In the genomic region with DNA sequence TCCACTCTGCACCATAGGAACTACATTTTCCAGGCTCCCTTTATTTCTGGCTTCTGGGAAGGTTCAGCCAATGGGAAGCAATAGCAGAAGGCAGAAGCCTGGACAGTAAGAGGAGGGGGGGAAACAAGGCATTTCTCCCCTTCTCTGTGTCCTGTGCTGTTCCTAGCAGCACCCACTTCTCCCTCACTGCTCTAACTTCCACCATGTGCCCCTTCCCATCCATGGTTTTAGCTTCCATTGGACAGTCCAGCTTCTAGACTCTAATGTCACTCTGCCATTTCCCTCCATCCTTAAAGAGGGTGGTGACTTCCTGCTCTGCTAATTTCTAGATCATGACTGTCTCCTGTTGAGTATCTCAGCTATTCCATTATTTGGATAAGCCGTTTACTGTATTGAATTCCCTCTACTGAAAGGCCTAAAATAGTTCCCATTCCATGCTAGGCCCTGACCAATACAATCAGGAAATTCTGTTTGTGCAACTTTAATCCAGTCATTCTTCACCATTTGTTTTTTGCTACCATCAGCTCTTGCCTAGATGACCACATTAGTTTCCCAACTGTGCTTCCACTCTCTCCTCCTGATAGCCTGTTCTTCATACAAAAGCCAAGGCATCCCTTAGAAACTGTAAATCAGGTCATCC, we compare ENCODE assay signal across 22 cellular contexts. TPM values are rescaled to one million over a fixed set of nuclear protein-coding genes. Genes with fewer than 3 reads are reported as not detected.
"Had no signal": no experiment of that assay in that cellular context is flagged by ENCODE, and none has a peak within 500 bp of the region (broad histone marks: within the 10 kb centered on the region; RNA-seq: fewer than 3 reads in every experiment).

No MANE protein-coding gene starts in this region.

- H3K4me3 ChIP-seq: left ventricle myocardium inferior, ovary, right lobe of liver, smooth muscle cell, suprapubic skin, transverse colon, uterus had no signal

- H3K27me3 ChIP-seq: ovary, right lobe of liver, suprapubic skin, transverse colon, uterus had no signal

- ATAC-seq: activated CD8-positive, alpha-beta memory T cell treated with anti-CD3 and anti-CD28 coated beads, Interleukin-2, amount 10 ng/mL, durations not matched to agents 7 days and 5 days; right lobe of liver; stimulated activated naive CD8-positive, alpha-beta T cell treated with anti-CD3 and anti-CD28 coated beads, Interleukin-15, amount 100 ng/mL, for 72 hours had no signal

- DNase-seq: activated B cell treated with CpG ODN at 0.5 μM for 24 hours; activated CD4-positive, alpha-beta memory T cell treated with anti-CD3 and anti-CD28 coated beads, Interleukin-2, amount 10 ng/mL, durations not matched to agents 7 days and 5 days; activated CD4-positive, alpha-beta T cell treated with anti-CD3 and anti-CD28 coated beads for 48 hours; activated CD8-positive, alpha-beta memory T cell treated with anti-CD3 and anti-CD28 coated beads, Interleukin-2, amount 10 ng/mL, durations not matched to agents 7 days and 5 days; activated naive CD8-positive, alpha-beta T cell treated with anti-CD3 and anti-CD28 coated beads for 36 hours; central memory CD4-positive, alpha-beta T cell; endodermal cell; kidney glomerular epithelial cell; left ventricle myocardium inferior; mammary epithelial cell; naive B cell; ovary; right lobe of liver; stimulated activated CD4-positive, alpha-beta T cell treated with anti-CD3 and anti-CD28 coated beads, Interleukin-4, amount 100 ng/mL, for 1 hour; stimulated activated naive CD8-positive, alpha-beta T cell treated with anti-CD3 and anti-CD28 coated beads, Interleukin-15, amount 100 ng/mL, for 72 hours; transverse colon; uterus had no signal

- H3K9me3 ChIP-seq: left ventricle myocardium inferior, ovary, right lobe of liver, suprapubic skin, transverse colon, uterus had no signal

- H3K36me3 ChIP-seq: left ventricle myocardium inferior, ovary, right lobe of liver, suprapubic skin, transverse colon, uterus had no signal

- H3K27ac ChIP-seq: epithelial cell of prostate, left ventricle myocardium inferior, ovary, right lobe of liver, suprapubic skin, transverse colon, uterus had no signal

- H3K4me2 ChIP-seq: smooth muscle cell had no signal

- H3K4me1 ChIP-seq: left ventricle myocardium inferior, right lobe of liver, suprapubic skin, transverse colon, uterus had no signal

- FAIRE-seq: colon, frontal cortex had no signal

RNA-seq across cellular contexts. Expression of a gene that starts 20.8 kb away (rescaled TPM):
- total RNA-seq: activated B cell treated with CpG ODN at 0.5 μM for 24 hours; activated CD4-positive, alpha-beta memory T cell treated with anti-CD3 and anti-CD28 coated beads, Interleukin-2, amount 10 ng/mL, durations not matched to agents 7 days and 5 days; activated CD8-positive, alpha-beta memory T cell treated with anti-CD3 and anti-CD28 coated beads, Interleukin-2, amount 10 ng/mL, durations not matched to agents 7 days and 5 days; activated naive CD8-positive, alpha-beta T cell treated with anti-CD3 and anti-CD28 coated beads for 36 hours; left ventricle myocardium inferior; mammary epithelial cell had no signal
- polyA plus RNA-seq: mammary epithelial cell had no signal
